12 cellular contexts compared by ENCODE assay signal in genomic region chr7:19944363-19945120, GRCh38.
DNase-seq lines count a peak whose midpoint lies in the region; ATAC-seq and TF ChIP-seq lines count a peak whose summit lies in the region.
"Had no signal": no experiment of that assay in that cellular context is flagged by ENCODE, and none has a peak within 500 bp of the region (broad histone marks: within the 10 kb centered on the region; RNA-seq: fewer than 3 reads in every experiment).

No MANE protein-coding gene starts in this region.

- peak overlapping the region; percentile 44 for H3K27ac Mint-ChIP-seq in nephron progenitor cell
- H3K27ac Mint-ChIP-seq: B cell; CD4-positive, alpha-beta T cell had no signal

- no peaks in the 10 kb centered on the region for H3K27me3 Mint-ChIP-seq in nephron progenitor cell (ENCODE audit: low read depth, poor library complexity)
- H3K27me3 Mint-ChIP-seq: B cell; CD4-positive, alpha-beta T cell had no signal

- no peak overlapping the region for H3K4me3 Mint-ChIP-seq in nephron progenitor cell
- H3K4me3 Mint-ChIP-seq: B cell; CD4-positive, alpha-beta T cell had no signal

- DNase-seq in ELR (ENCODE audit: low read depth), result peak; percentile 10
- DNase-seq in NCI-H69 (lab: John Stamatoyannopoulos, UW), result peak; percentile 31
- peak; percentile 33 for DNase-seq in amniotic epithelial cell (ENCODE audit: low read depth)
- no peak for DNase-seq in nephron progenitor cell
- no peak for DNase-seq in NCI-H2107 (lab: John Stamatoyannopoulos, UW)
- no peak for DNase-seq in Right ventricle myocardium inferior (ENCODE audit: missing footprints)
- DNase-seq: CD4-positive, alpha-beta T cell; NCI-H1048; OCI-M1 had no signal

- H3K4me1 Mint-ChIP-seq in nephron progenitor cell, result peaks cover 8% of the 10 kb centered on the region
- H3K4me1 Mint-ChIP-seq: B cell had no signal

- TF ChIP-seq CTCF in nephron progenitor cell (IDR thresholded peaks at IDR 0.05), result no peak

- peaks cover 13% of the 10 kb centered on the region for H3K9me3 Mint-ChIP-seq in nephron progenitor cell

- no peaks in the 10 kb centered on the region for H3K36me3 Mint-ChIP-seq in nephron progenitor cell (ENCODE audit: low read depth)

- no peak for ATAC-seq in Right ventricle myocardium inferior
- no peak for ATAC-seq in HG03521 (IDR thresholded peaks at IDR 0.05; ENCODE audit: unreplicated experiment)
- ATAC-seq: K562 had no signal

- intact Hi-C loops in Right ventricle myocardium inferior (cut with DNase I), result no loop called here

Comparison
In these comparisons a context has a peak if more than half of its experiments do, and no peak if none do; other contexts are left out.
1. DNase-seq: peak in ELR (single experiment), NCI-H69 (single experiment) and amniotic epithelial cell (single experiment); none in nephron progenitor cell (single experiment), NCI-H2107 (single experiment) and Right ventricle myocardium inferior (single experiment).